ENCODE assay signal across 1 cellular context in genomic region chr17:48047741-48048320, GRCh38.
TF ChIP-seq lines count a peak whose summit lies in the region.

No MANE protein-coding gene starts in this region.

TF ChIP-seq in K562, 482 proteins besides CTCF, POLR2A, EP300 and RAD21 (continued from another document and continues in another):
- TF ChIP-seq ZNF592 (IDR thresholded peaks at IDR 0.05) (peak; percentile 96), ZBTB17 (CRISPR knock-in tag; IDR thresholded peaks at IDR 0.05) (peak; percentile 73), CLOCK (CRISPR knock-in tag; IDR thresholded peaks at IDR 0.05; ENCODE audit: borderline replicate concordance) (0 out of 2 replicates have a peak, but pooled peaks have one; percentile 44), SAFB2 (IDR thresholded peaks at IDR 0.05; ENCODE audit: borderline replicate concordance, low read depth, low read length, severe bottlenecking) (no peak), PCBP1 (IDR thresholded peaks at IDR 0.05; ENCODE audit: low read depth, low read length, poor library complexity, severe bottlenecking) (no peak), BRD4 (IDR thresholded peaks at IDR 0.05) (peak; percentile 74; the same call in 1 of the 2 replicates), PKNOX1 (IDR thresholded peaks at IDR 0.05) (peak; percentile 100), SMARCB1 (IDR thresholded peaks at IDR 0.05; ENCODE audit: insufficient read length, low read depth) (no peak), POLR2B (IDR thresholded peaks at IDR 0.05; ENCODE audit: low read depth, partially characterized antibody) (peak; percentile 91), HES1 (IDR thresholded peaks at IDR 0.05; ENCODE audit: low read depth) (no peak), ELF2 (CRISPR knock-in tag; IDR thresholded peaks at IDR 0.05) (no peak), HDAC8 (tag; IDR thresholded peaks at IDR 0.05) (peak; percentile 91), NR2C2 (CRISPR knock-in tag; IDR thresholded peaks at IDR 0.05) (peak; percentile 88), NR2C2 (tag; IDR thresholded peaks at IDR 0.05) (peak; percentile 82; the same call in 1 of the 2 replicates), HOMEZ (CRISPR knock-in tag; IDR thresholded peaks at IDR 0.05) (peak; percentile 67; the same call in 1 of the 2 replicates), BACH1 (tag; IDR thresholded peaks at IDR 0.05) (0 out of 2 replicates have a peak, but pooled peaks have one; percentile 62), FOXK2 (conservative IDR thresholded peaks at IDR 0.05 in 1 of 2, IDR thresholded peaks at IDR 0.05 in 1 of 2; ENCODE audit: low read depth in 2 of 2) (peak; percentile 49 to 60; a peak in 1 of 4 replicates), TBP (optimal IDR thresholded peaks at IDR 0.05; ENCODE audit: low read depth, low read length) (peak; percentile 88), NONO (IDR thresholded peaks at IDR 0.05; ENCODE audit: low read depth in 2 of 2, low read length in 1 of 2) (peak in 1 of 2 experiments; percentile 43; a peak in 1 of 4 replicates), ZBTB12 (CRISPR knock-in tag; IDR thresholded peaks at IDR 0.05) (peak; percentile 48), LCOR (CRISPR knock-in tag; IDR thresholded peaks at IDR 0.05) (peak; percentile 85; the same call in 1 of the 2 replicates), NRF1 (conservative IDR thresholded peaks at IDR 0.05 in 1 of 2, IDR thresholded peaks at IDR 0.05 in 1 of 2) (peak; percentile 37 to 52; a peak in 2 of 4 replicates), MITF (IDR thresholded peaks at IDR 0.05) (peak; percentile 54; the same call in 1 of the 2 replicates), SUPT5H (IDR thresholded peaks at IDR 0.05) (peak; percentile 91), ATF6 (CRISPR knock-in tag; IDR thresholded peaks at IDR 0.05) (no peak; the same call in 1 of the 2 replicates), ZFX (CRISPR knock-in tag; IDR thresholded peaks at IDR 0.05) (peak; percentile 98), RNF2 (IDR thresholded peaks at IDR 0.05) (peak; percentile 96), MTA3 (IDR thresholded peaks at IDR 0.05; ENCODE audit: borderline replicate concordance) (peak; percentile 69; the same call in 1 of the 2 replicates), ZNF75A (CRISPR knock-in tag; IDR thresholded peaks at IDR 0.05) (no peak), RBFOX2 (IDR thresholded peaks at IDR 0.05; ENCODE audit: low read depth, low read length) (peak; percentile 98), PTRF (tag; IDR thresholded peaks at IDR 0.05) (no peak), GTF2E2 (tag; IDR thresholded peaks at IDR 0.05) (peak; percentile 75), NELFE (IDR thresholded peaks at IDR 0.05; ENCODE audit: insufficient read depth, insufficient read length) (no peak), CBFA2T2 (conservative IDR thresholded peaks at IDR 0.05) (0 out of 2 replicates have a peak, but pooled peaks have one; percentile 6), TFAP4 (CRISPR knock-in tag; IDR thresholded peaks at IDR 0.05; ENCODE audit: borderline replicate concordance) (peak; percentile 96), TEAD1 (CRISPR knock-in tag; IDR thresholded peaks at IDR 0.05) (peak; percentile 70 to 92; a peak in 3 of 4 replicates), GMEB1 (CRISPR knock-in tag; IDR thresholded peaks at IDR 0.05) (peak; percentile 58; the same call in 1 of the 2 replicates), ZNF12 (CRISPR knock-in tag; IDR thresholded peaks at IDR 0.05) (no peak; the same call in 1 of the 2 replicates)
